In the genomic region with DNA sequence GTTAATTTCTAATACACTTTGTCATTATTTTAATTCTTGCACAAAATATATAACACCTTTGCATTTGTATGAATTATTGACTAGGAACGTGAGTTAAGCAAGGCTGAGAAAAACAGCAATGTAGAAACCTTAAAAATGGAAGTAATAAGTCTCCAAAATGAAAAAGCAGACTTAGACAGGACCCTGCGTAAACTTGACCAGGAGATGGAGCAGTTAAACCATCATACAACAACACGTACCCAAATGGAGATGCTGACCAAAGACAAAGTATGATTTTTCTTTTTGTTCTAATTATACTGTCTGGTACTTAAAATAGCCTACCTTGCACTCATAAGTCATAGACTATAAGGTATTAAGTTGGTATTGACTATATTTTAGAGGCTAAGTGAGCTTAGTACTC, we compare ENCODE assay signal across 14 cellular contexts. TPM values are rescaled to one million over a fixed set of nuclear protein-coding genes. Genes with fewer than 3 reads are reported as not detected.
DNase-seq lines count a peak whose midpoint lies in the region; ATAC-seq, FAIRE-seq and TF ChIP-seq lines count a peak whose summit lies in the region.
"Had no signal": no experiment of that assay in that cellular context is flagged by ENCODE, and none has a peak within 500 bp of the region (broad histone marks: within the 10 kb centered on the region; RNA-seq: fewer than 3 reads in every experiment).

No MANE protein-coding gene starts in this region.

- in situ Hi-C loops in K562 (cut with MboI), result no loop called here

- no peak overlapping the region for H3K4me2 ChIP-seq in K562 (ENCODE audit: insufficient read depth, low read length)

- no peaks in the 10 kb centered on the region for H3K79me2 ChIP-seq in K562 (ENCODE audit: control insufficient read depth, insufficient read depth, low read length)

- TF ChIP-seq CTCF in GM10248 (IDR thresholded peaks at IDR 0.05; ENCODE audit: control extremely low read depth, extremely low read depth, low read depth, missing control alignments) (peak; percentile 45), K562 (IDR thresholded peaks at IDR 0.05 in 2 of 3, conservative IDR thresholded peaks at IDR 0.05 in 1 of 3; ENCODE audit: insufficient read depth in 2 of 3, low read depth in 1 of 3, low read length in 3 of 3) (peak; percentile 27 to 45 (median 41); a peak in 3 of 6 replicates), lower lobe of right lung (IDR thresholded peaks at IDR 0.05) (no peak)

- 80% methylated on average over 3 of the region's 3 CpGs for whole genome bisulfite sequencing in K562 (ENCODE audit: insufficient coverage, low coverage, missing lambda C conversion rate)

- no peak overlapping the region for H3K4me3 ChIP-seq in K562
- no peak overlapping the region for H3K4me3 ChIP-seq in lower lobe of right lung

- FAIRE-seq in HTR-8/SVneo (lab: Jason Lieb, UNC) (no peak), K562 (lab: Jason Lieb, UNC) (no peak)
- FAIRE-seq: RCC 7860 had no signal

- CTCF ChIA-PET in GM10248 (lab: Yijun Ruan, JAX) (interaction anchor here (0.8 to 1.7 kb wide), 16 partner anchors 8 to 292 kb away, joined by 3 to 14 read pairs (median 4); no protein-coding TSS in a partner anchor), K562 (lab: Yijun Ruan, JAX; ENCODE audit: low intra/inter-chr PET ratio) (interaction anchor here (0.7 to 0.8 kb wide), 3 partner anchors 64 to 229 kb away, joined by 3 read pairs; no protein-coding TSS in a partner anchor)

- H3K4me1 ChIP-seq in K562 (replicated peaks in 1 of 2; ENCODE audit: control insufficient read depth in 2 of 2, insufficient read depth in 2 of 2, low read length in 2 of 2) (no peaks in the 10 kb centered on the region), lower lobe of right lung (no peaks in the 10 kb centered on the region)

- BruUV-seq in K562 (replicated peaks; lab: Mats Ljungman, UMichigan), result no TSS peak

- H3K27me3 ChIP-seq in K562 (ENCODE audit: control insufficient read depth in 2 of 2, insufficient read depth in 2 of 2, low read length in 2 of 2) (no peaks in the 10 kb centered on the region), lower lobe of right lung (ENCODE audit: low read depth) (no peaks in the 10 kb centered on the region)

- intact Hi-C loops in K562 (cut with micrococcal nuclease), result loop anchor here (5.0 kb wide), 2 partner anchors 64 to 231 kb away; no protein-coding TSS in a partner anchor
- intact Hi-C loops in lower lobe of right lung (cut with DNase I), result no loop called here

- H3K27ac ChIP-seq in K562 (ENCODE audit: extremely low read depth, low read depth, low read length), result no peak overlapping the region
- no peak overlapping the region for H3K27ac ChIP-seq in lower lobe of right lung

- DNase-seq in GM10248 (ENCODE audit: extremely low spot score), result peak; percentile 20
- DNase-seq in HTR-8/SVneo (ENCODE audit: insufficient read length, low spot score), result peak; percentile 9
- peak in 1 of 4 experiments; percentile 27 for DNase-seq in K562 (ENCODE audit: extremely low read depth in 1 of 4, low spot score in 3 of 4)
- peak; percentile 10 for DNase-seq in iris pigment epithelial cell (ENCODE audit: low read depth)
- no peak for DNase-seq in NCI-H146 treated with DMSO at 0.1 percent for 48 hours (lab: John Stamatoyannopoulos, UW; ENCODE audit: unreplicated experiment)
- DNase-seq in lower lobe of right lung, result no peak
- no peak for DNase-seq in foreskin melanocyte
- DNase-seq: effector CD8-positive, alpha-beta T cell; Karpas-422; NCI-H2227 treated with DMSO at 0.1 percent for 48 hours had no signal

- ATAC-seq in K562 (0 out of 3 replicates have a peak, but pooled peaks have one; percentile 47), HG02885 (IDR thresholded peaks at IDR 0.05; ENCODE audit: poor library complexity, unreplicated experiment) (no peak), lower lobe of right lung (no peak)

- POLR2A ChIA-PET in GM10248 (lab: Yijun Ruan, JAX) (no interaction called here), K562 (lab: Yijun Ruan, JAX) (no interaction called here)

- no peak overlapping the region for H2AFZ ChIP-seq in K562 (ENCODE audit: low read depth, low read length)

- no peak for TF ChIP-seq EP300 in K562 (IDR thresholded peaks at IDR 0.05; ENCODE audit: low read length)

- H3K9ac ChIP-seq in K562 (ENCODE audit: insufficient read depth in 1 of 2, low read depth in 2 of 2, low read length in 2 of 2), result no peak overlapping the region

- H3K9me3 ChIP-seq in K562 (replicated peaks; ENCODE audit: control insufficient read depth, insufficient read depth, low read depth, low read length), result no peaks in the 10 kb centered on the region
- no peaks in the 10 kb centered on the region for H3K9me3 ChIP-seq in lower lobe of right lung

- no peaks in the 10 kb centered on the region for H3K9me1 ChIP-seq in K562 (ENCODE audit: control insufficient read depth, insufficient read depth, low read length)

- H3K36me3 ChIP-seq in K562 (ENCODE audit: control insufficient read depth, insufficient read depth, low read length) (peaks cover 90% of the 10 kb centered on the region), lower lobe of right lung (peaks cover 85% of the 10 kb centered on the region)

- no peaks in the 10 kb centered on the region for H4K20me1 ChIP-seq in K562 (replicated peaks; ENCODE audit: control insufficient read depth, insufficient read depth, low read length)

- TF ChIP-seq RAD21 in K562 (CRISPR knock-in tag; conservative IDR thresholded peaks at IDR 0.05 in 1 of 2, IDR thresholded peaks at IDR 0.05 in 1 of 2), result peak; percentile 21 to 51; a peak in 3 of 4 replicates

- no peak for TF ChIP-seq POLR2A in K562 (conservative IDR thresholded peaks at IDR 0.05)

TF ChIP-seq in K562, 482 proteins besides CTCF, POLR2A, EP300 and RAD21 (continues in another document):
- TF ChIP-seq, protein P1, sequence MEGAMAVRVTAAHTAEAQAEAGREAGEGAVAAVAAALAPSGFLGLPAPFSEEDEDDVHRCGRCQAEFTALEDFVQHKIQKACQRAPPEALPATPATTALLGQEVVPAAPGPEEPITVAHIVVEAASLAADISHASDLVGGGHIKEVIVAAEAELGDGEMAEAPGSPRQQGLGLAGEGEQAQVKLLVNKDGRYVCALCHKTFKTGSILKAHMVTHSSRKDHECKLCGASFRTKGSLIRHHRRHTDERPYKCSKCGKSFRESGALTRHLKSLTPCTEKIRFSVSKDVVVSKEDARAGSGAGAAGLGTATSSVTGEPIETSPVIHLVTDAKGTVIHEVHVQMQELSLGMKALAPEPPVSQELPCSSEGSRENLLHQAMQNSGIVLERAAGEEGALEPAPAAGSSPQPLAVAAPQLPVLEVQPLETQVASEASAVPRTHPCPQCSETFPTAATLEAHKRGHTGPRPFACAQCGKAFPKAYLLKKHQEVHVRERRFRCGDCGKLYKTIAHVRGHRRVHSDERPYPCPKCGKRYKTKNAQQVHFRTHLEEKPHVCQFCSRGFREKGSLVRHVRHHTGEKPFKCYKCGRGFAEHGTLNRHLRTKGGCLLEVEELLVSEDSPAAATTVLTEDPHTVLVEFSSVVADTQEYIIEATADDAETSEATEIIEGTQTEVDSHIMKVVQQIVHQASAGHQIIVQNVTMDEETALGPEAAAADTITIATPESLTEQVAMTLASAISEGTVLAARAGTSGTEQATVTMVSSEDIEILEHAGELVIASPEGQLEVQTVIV (CRISPR knock-in tag; IDR thresholded peaks at IDR 0.05; ENCODE audit: borderline replicate concordance), result no peak
- no peak for TF ChIP-seq ESRRA (IDR thresholded peaks at IDR 0.05; ENCODE audit: borderline replicate concordance, low read depth)
- TF ChIP-seq NCOR1 (IDR thresholded peaks at IDR 0.05), result no peak
- TF ChIP-seq NRF1 (conservative IDR thresholded peaks at IDR 0.05 in 1 of 2, IDR thresholded peaks at IDR 0.05 in 1 of 2), result no peak
- no peak for TF ChIP-seq SIN3B (IDR thresholded peaks at IDR 0.05; ENCODE audit: low read depth)

RNA-seq across cellular contexts. Expression of a gene that starts 34.4 kb away (rescaled TPM):
- 20.6 and 112 TPM in 2 replicates for total RNA-seq in K562 (2011; cell fraction: chromatin; rRNA removed; ENCODE audit: low replicate concordance)
- total RNA-seq in K562 (2011; cell fraction: nucleolus; rRNA removed), result 12.8 and 17.9 TPM in 2 replicates
- total RNA-seq in K562 (2011; cell fraction: nucleoplasm; rRNA removed), result 35.8 and 50.8 TPM in 2 replicates
- total RNA-seq in K562 (2014; rRNA removed), result 30.7 and 31.6 TPM in 2 replicates
- total RNA-seq in K562 (2014; rRNA removed; fragmentation: Illumina TruSeq; extraction: Trizol), result 60.5 and 71.2 TPM in 2 replicates
- total RNA-seq in K562 (2015; rRNA removed; fragmentation: Illumina TruSeq; extraction: Trizol), result 66.0 and 74.2 TPM in 2 replicates
- 46.9 and 54.5 TPM in 2 replicates for total RNA-seq in K562 (2021)
- polyA plus RNA-seq in K562 (2011; rRNA removed), result 41.7 and 44.1 TPM in 2 replicates
- 6.1 and 17.2 TPM in 2 replicates for polyA plus RNA-seq in K562 (2011; cell fraction: cytosol; rRNA removed)
- 42.9 and 70.5 TPM in 2 replicates for polyA plus RNA-seq in K562 (2011; cell fraction: nucleus; rRNA removed)
- 32.0 and 35.3 TPM in 2 replicates for polyA plus RNA-seq in K562 (2012)
- polyA plus RNA-seq in K562 (2014; fragmentation: Illumina TruSeq; extraction: Trizol), result 52.4 and 54.4 TPM in 2 replicates
- polyA plus RNA-seq in K562 (2014; fragmentation: Nextera tagmentation; extraction: Ambion mirVana), result 10 to 100 TPM; 15.3 to 18.0 TPM
- 35.6 and 39.5 TPM in 2 replicates for polyA plus RNA-seq in K562 (2014; rRNA removed)
- polyA minus RNA-seq in K562 (2011; rRNA and poly(A)+ RNA removed), result 128 and 144 TPM in 2 replicates
- polyA minus RNA-seq in K562 (2011; cell fraction: cytosol; rRNA and poly(A)+ RNA removed), result 29.1 and 30.0 TPM in 2 replicates
- polyA minus RNA-seq in K562 (2011; cell fraction: nucleus; rRNA and poly(A)+ RNA removed), result 38.4 and 64.6 TPM in 2 replicates
- 33.2 TPM for total RNA-seq in lower lobe of right lung

RNA-seq across cellular contexts. Expression of a gene that starts 47.8 kb away (rescaled TPM):
- not detected in 2 replicates for total RNA-seq in K562 (2011; cell fraction: chromatin; rRNA removed; ENCODE audit: low replicate concordance)
- not detected in 2 replicates for total RNA-seq in K562 (2011; cell fraction: nucleolus; rRNA removed)
- not detected in 2 replicates for total RNA-seq in K562 (2011; cell fraction: nucleoplasm; rRNA removed)
- not detected in 2 replicates for total RNA-seq in K562 (2014; rRNA removed)
- total RNA-seq in K562 (2014; rRNA removed; fragmentation: Illumina TruSeq; extraction: Trizol), result not detected in 2 replicates
- not detected in 2 replicates for total RNA-seq in K562 (2015; rRNA removed; fragmentation: Illumina TruSeq; extraction: Trizol)
- not detected in 2 replicates for total RNA-seq in K562 (2021)
- not detected in 2 replicates for polyA plus RNA-seq in K562 (2011; rRNA removed)
- not detected in 2 replicates for polyA plus RNA-seq in K562 (2011; cell fraction: cytosol; rRNA removed)
- not detected in 2 replicates for polyA plus RNA-seq in K562 (2011; cell fraction: nucleus; rRNA removed)
- polyA plus RNA-seq in K562 (2012), result not detected in 2 replicates
- polyA plus RNA-seq in K562 (2014; fragmentation: Illumina TruSeq; extraction: Trizol), result not detected in 2 replicates
- polyA plus RNA-seq in K562 (2014; fragmentation: Nextera tagmentation; extraction: Ambion mirVana), result not detected
- polyA plus RNA-seq in K562 (2014; rRNA removed), result 0.15 and 0.44 TPM in 2 replicates
- polyA minus RNA-seq in K562 (2011; rRNA and poly(A)+ RNA removed), result not detected in 2 replicates
- not detected in 2 replicates for polyA minus RNA-seq in K562 (2011; cell fraction: cytosol; rRNA and poly(A)+ RNA removed)
- polyA minus RNA-seq in K562 (2011; cell fraction: nucleus; rRNA and poly(A)+ RNA removed), result not detected in 2 replicates
- total RNA-seq in lower lobe of right lung, result not detected
- total RNA-seq: CD4-positive, CD25-positive, alpha-beta regulatory T cell; renal cortical epithelial cell had no signal
- polyA plus RNA-seq: CD4-positive, CD25-positive, alpha-beta regulatory T cell had no signal

Comparison
In these comparisons a context has a peak if more than half of its experiments do, and no peak if none do; other contexts are left out.
1. DNase-seq: peak in GM10248 (single experiment), HTR-8/SVneo (single experiment) and iris pigment epithelial cell (single experiment); none in NCI-H146 treated with DMSO at 0.1 percent for 48 hours (single experiment), lower lobe of right lung (single experiment) and foreskin melanocyte (single experiment).